19 cellular contexts compared by ENCODE assay signal in the genomic region with DNA sequence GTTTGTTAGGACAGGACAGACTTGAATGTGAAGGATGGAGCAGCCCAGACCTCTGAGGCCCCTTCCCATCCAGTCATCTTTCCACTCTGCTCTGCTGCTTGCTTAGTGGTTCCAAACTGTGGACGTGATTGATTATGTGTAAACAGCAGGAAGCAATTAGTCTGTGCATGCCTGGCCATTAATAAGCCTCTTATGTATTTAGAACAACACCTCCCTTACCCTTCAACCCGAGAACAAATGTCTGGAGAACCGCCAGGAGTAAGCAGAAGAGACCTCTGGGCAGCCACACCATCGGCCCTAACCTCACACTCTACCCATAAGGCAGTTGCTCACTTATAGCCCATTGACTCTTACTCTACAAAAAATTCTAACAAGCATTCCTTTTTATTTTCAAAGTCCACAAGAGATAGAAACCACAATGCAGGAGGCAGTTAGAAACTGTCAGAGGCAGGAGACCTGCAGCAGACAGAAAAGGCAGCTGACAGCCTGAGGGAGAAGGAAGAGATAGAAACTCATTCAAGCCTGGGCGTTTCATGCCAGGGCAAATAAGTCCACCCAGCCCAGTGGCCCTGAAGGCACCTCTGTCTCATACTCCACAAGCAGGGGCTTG. TPM values are rescaled to one million over a fixed set of nuclear protein-coding genes. Genes with fewer than 3 reads are reported as not detected.
DNase-seq lines count a peak whose midpoint lies in the region; ATAC-seq and TF ChIP-seq lines count a peak whose summit lies in the region.
"Had no signal": no experiment of that assay in that cellular context is flagged by ENCODE, and none has a peak within 500 bp of the region (broad histone marks: within the 10 kb centered on the region; RNA-seq: fewer than 3 reads in every experiment).

No MANE protein-coding gene starts in this region.

- H3K4me3 Mint-ChIP-seq in brain (peak overlapping the region in 1 of 5 experiments; percentile 51), nephron progenitor cell (peak overlapping the region; percentile 24)
- H3K4me3 Mint-ChIP-seq: activated CD4-positive, alpha-beta memory T cell treated with anti-CD3 and anti-CD28 coated beads for 36 hours; stimulated activated naive CD8-positive, alpha-beta T cell treated with anti-CD3 and anti-CD28 coated beads, Interleukin-15, amount 100 ng/mL, for 72 hours had no signal

- TF ChIP-seq CTCF in HFF-Myc (IDR thresholded peaks at IDR 0.05; ENCODE audit: low read depth, low read length, missing control alignments) = no peak
- no peak for TF ChIP-seq CTCF in brain (conservative IDR thresholded peaks at IDR 0.05)
- no peak for TF ChIP-seq CTCF in nephron progenitor cell (IDR thresholded peaks at IDR 0.05)

- ATAC-seq in GM18907 (IDR thresholded peaks at IDR 0.05; ENCODE audit: unreplicated experiment) (no peak), GM18861 (IDR thresholded peaks at IDR 0.05; ENCODE audit: unreplicated experiment) (no peak)
- ATAC-seq: stimulated activated naive CD8-positive, alpha-beta T cell treated with anti-CD3 and anti-CD28 coated beads, Interleukin-15, amount 100 ng/mL, for 72 hours had no signal

- H3K9me3 Mint-ChIP-seq in brain (peaks cover 0 to 4% (median 0%) of the 10 kb centered on the region in 5 experiments), nephron progenitor cell (no peaks in the 10 kb centered on the region)
- H3K9me3 Mint-ChIP-seq: activated CD4-positive, alpha-beta memory T cell treated with anti-CD3 and anti-CD28 coated beads for 36 hours; H9; stimulated activated naive CD8-positive, alpha-beta T cell treated with anti-CD3 and anti-CD28 coated beads, Interleukin-15, amount 100 ng/mL, for 72 hours had no signal

- no peak overlapping the region for H3K4me3 ChIP-seq in HFF-Myc (replicated peaks; ENCODE audit: low read depth, low read length)
- H3K4me3 ChIP-seq: BLaER1 treated with 17β-estradiol and CSF1 and Interleukin-3, amounts not matched to agents 10 nM and 100 nM; prostate gland had no signal

- H3K27ac Mint-ChIP-seq in brain (peak overlapping the region in 4 of 5 experiments; percentile 3 to 87 (median 46)), nephron progenitor cell (no peak overlapping the region)
- H3K27ac Mint-ChIP-seq: activated CD4-positive, alpha-beta memory T cell treated with anti-CD3 and anti-CD28 coated beads for 36 hours; H9; stimulated activated naive CD8-positive, alpha-beta T cell treated with anti-CD3 and anti-CD28 coated beads, Interleukin-15, amount 100 ng/mL, for 72 hours had no signal

- H3K4me1 Mint-ChIP-seq in brain (peaks cover 50% of the 10 kb centered on the region), nephron progenitor cell (peaks cover 29% of the 10 kb centered on the region)
- H3K4me1 Mint-ChIP-seq: stimulated activated naive CD8-positive, alpha-beta T cell treated with anti-CD3 and anti-CD28 coated beads, Interleukin-15, amount 100 ng/mL, for 72 hours had no signal

- H3K27me3 Mint-ChIP-seq in brain (peaks cover 41% of the 10 kb centered on the region), nephron progenitor cell (ENCODE audit: low read depth, poor library complexity) (peaks cover 98% of the 10 kb centered on the region)

- H3K36me3 Mint-ChIP-seq in brain (no peaks in the 10 kb centered on the region), nephron progenitor cell (ENCODE audit: low read depth) (no peaks in the 10 kb centered on the region)
- H3K36me3 Mint-ChIP-seq: activated CD4-positive, alpha-beta memory T cell treated with anti-CD3 and anti-CD28 coated beads for 36 hours had no signal

- DNase-seq in HFF-Myc (ENCODE audit: extremely low read depth, low read depth) (peak; percentile 19), NCI-H2081 (lab: John Stamatoyannopoulos, UW) (peak; percentile 73 to 92), nephron progenitor cell (no peak), GM19240 (ENCODE audit: insufficient read length, low spot score) (no peak), AG08395 (ENCODE audit: low spot score) (no peak)
- DNase-seq: activated CD4-positive, alpha-beta memory T cell treated with anti-CD3 and anti-CD28 coated beads for 36 hours; DMS79; H9; hippocampal formation; KG1; NCI-H1930; SK-N-SH; stimulated activated naive CD8-positive, alpha-beta T cell treated with anti-CD3 and anti-CD28 coated beads, Interleukin-15, amount 100 ng/mL, for 72 hours had no signal

RNA-seq across cellular contexts. Expression of a gene that starts 5.8 kb away (rescaled TPM):
- 5.1 TPM for polyA plus RNA-seq in brain (ENCODE audit: insufficient read depth, low read depth, low replicate concordance)
- polyA plus RNA-seq: urinary bladder had no signal

Comparison
In these comparisons a context has a peak if more than half of its experiments do, and no peak if none do; other contexts are left out.
1. DNase-seq: peak in HFF-Myc (single experiment) and NCI-H2081 (2 of 2); none in nephron progenitor cell (single experiment), GM19240 (single experiment) and AG08395 (single experiment).